In the genomic region with DNA sequence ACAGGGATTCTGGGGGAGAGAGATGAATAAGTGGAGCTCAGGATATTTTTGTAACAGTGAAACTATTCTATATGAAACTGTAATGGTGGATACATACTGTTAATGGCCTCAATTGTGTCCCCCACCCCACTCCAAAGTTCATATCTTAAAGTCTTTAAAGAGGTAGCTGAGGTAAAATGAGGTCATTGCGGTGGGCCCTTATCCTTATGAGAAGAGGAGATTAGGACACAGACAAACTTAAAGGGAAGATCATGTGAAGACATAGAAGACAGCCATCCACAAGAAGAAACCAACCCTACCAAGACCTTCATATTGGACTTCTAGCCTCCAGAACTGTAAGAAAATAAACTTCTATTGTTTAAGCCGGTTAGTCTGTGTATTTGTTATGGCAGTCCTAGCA, we compare ENCODE assay signal across 36 cellular contexts.
"Had no signal": no experiment of that assay in that cellular context is flagged by ENCODE, and none has a peak within 500 bp of the region (broad histone marks: within the 10 kb centered on the region; RNA-seq: fewer than 3 reads in every experiment).

No MANE protein-coding gene starts in this region.

- H3K4me3 Mint-ChIP-seq: activated CD4-positive, alpha-beta memory T cell treated with anti-CD3 and anti-CD28 coated beads for 36 hours; activated CD4-positive, alpha-beta T cell treated with anti-CD3 and anti-CD28 coated beads for 36 hours; activated CD4-positive, alpha-beta T cell treated with anti-CD3 and anti-CD28 coated beads, Interleukin-2, amount 10 ng/mL, durations not matched to agents 24 days and 14 days; activated CD8-positive, alpha-beta memory T cell treated with anti-CD3 and anti-CD28 coated beads, Interleukin-2, amount 10 ng/mL, durations not matched to agents 7 days and 5 days; activated CD8-positive, alpha-beta T cell treated with anti-CD3 and anti-CD28 coated beads, Interleukin-2, amount 10 ng/mL, durations not matched to agents 7 days and 5 days; activated naive CD4-positive, alpha-beta T cell treated with anti-CD3 and anti-CD28 coated beads for 36 hours; activated naive CD4-positive, alpha-beta T cell treated with anti-CD3 and anti-CD28 coated beads, Interleukin-2, amount 50 U/mL, for 24 hours; activated naive CD8-positive, alpha-beta T cell treated with anti-CD3 and anti-CD28 coated beads for 36 hours; activated naive CD8-positive, alpha-beta T cell treated with anti-CD3 and anti-CD28 coated beads, Interleukin-2, amount 50 U/mL, for 24 hours; activated T-helper 1 cell treated with anti-CD3 and anti-CD28 coated beads, Interleukin-12 subunit alpha, Interleukin-12 subunit beta, Interleukin-2, Interleukin-4 antibody, amounts not matched to agents 30 ng/mL and 10 ng/mL and 1 ng/mL, durations not matched to agents 14 hours and 24 hours and 36 hours; effector memory CD8-positive, alpha-beta T cell; T-helper 2 cell treated with Interferon-gamma antibody and Interleukin-4, amounts not matched to agents 5 μg/mL and 100 μg/mL, for 36 hours had no signal

- H3K9me3 Mint-ChIP-seq: activated CD4-positive, alpha-beta memory T cell treated with anti-CD3 and anti-CD28 coated beads for 36 hours; activated CD4-positive, alpha-beta T cell treated with anti-CD3 and anti-CD28 coated beads, Interleukin-2, amount 10 ng/mL, durations not matched to agents 24 days and 14 days; activated naive CD4-positive, alpha-beta T cell treated with anti-CD3 and anti-CD28 coated beads for 36 hours; activated naive CD4-positive, alpha-beta T cell treated with anti-CD3 and anti-CD28 coated beads, Interleukin-2, amount 50 U/mL, for 24 hours; activated naive CD8-positive, alpha-beta T cell treated with anti-CD3 and anti-CD28 coated beads for 36 hours; activated naive CD8-positive, alpha-beta T cell treated with anti-CD3 and anti-CD28 coated beads, Interleukin-2, amount 50 U/mL, for 24 hours; activated T-helper 1 cell treated with anti-CD3 and anti-CD28 coated beads, Interleukin-12 subunit alpha, Interleukin-12 subunit beta, Interleukin-2, Interleukin-4 antibody, amounts not matched to agents 30 ng/mL and 10 ng/mL and 1 ng/mL, durations not matched to agents 14 hours and 24 hours and 36 hours; activated T-helper 2 cell treated with anti-CD3 and anti-CD28 coated beads, Interferon-gamma antibody, Interleukin-2, Interleukin-4, amounts not matched to agents 10 μg/mL and 5 μg/mL and 100 μg/mL, durations not matched to agents 14 hours and 24 hours and 36 hours; effector memory CD8-positive, alpha-beta T cell; T-helper 2 cell treated with Interferon-gamma antibody and Interleukin-4, amounts not matched to agents 5 μg/mL and 100 μg/mL, for 36 hours had no signal

- DNase-seq: activated CD4-positive, alpha-beta memory T cell treated with anti-CD3 and anti-CD28 coated beads for 36 hours; activated CD4-positive, alpha-beta T cell treated with anti-CD3 and anti-CD28 coated beads for 36 hours; activated CD4-positive, alpha-beta T cell treated with anti-CD3 and anti-CD28 coated beads, Interleukin-2, amount 10 ng/mL, durations not matched to agents 24 days and 14 days; activated CD4-positive, CD25-positive, alpha-beta regulatory T cell; activated CD4-positive, CD25-positive, alpha-beta regulatory T cell treated with anti-CD3 and anti-CD28 coated beads, Interleukin-2, amount 50 U/mL, for 72 hours; activated CD8-positive, alpha-beta memory T cell treated with anti-CD3 and anti-CD28 coated beads, Interleukin-2, amount 10 ng/mL, durations not matched to agents 7 days and 5 days; activated CD8-positive, alpha-beta memory T cell treated with anti-CD3 and anti-CD28 coated beads, Interleukin-2, amount 50 U/mL, for 4 hours; activated CD8-positive, alpha-beta T cell treated with anti-CD3 and anti-CD28 coated beads, Interleukin-2, amount 10 ng/mL, durations not matched to agents 7 days and 5 days; activated effector memory CD4-positive, alpha-beta T cell treated with anti-CD3 and anti-CD28 coated beads, Interleukin-2, amount 50 U/mL, for 16 hours; activated naive CD4-positive, alpha-beta T cell treated with anti-CD3 and anti-CD28 coated beads for 36 hours; activated naive CD8-positive, alpha-beta T cell treated with anti-CD3 and anti-CD28 coated beads for 36 hours; activated naive CD8-positive, alpha-beta T cell treated with anti-CD3 and anti-CD28 coated beads, Interleukin-2, amount 50 U/mL, for 24 hours; activated T-cell treated with anti-CD3 and anti-CD28 coated beads, Interleukin-2, amount 50 U/mL, for 1 hour; activated T-cell treated with anti-CD3 and anti-CD28 coated beads, Interleukin-2, amount 50 U/mL, for 48 hours; adrenal gland; amygdala; aorta; body of pancreas; caudate nucleus; cortex of kidney; dermis blood vessel endothelial cell; effector CD4-positive, alpha-beta T cell; effector memory CD8-positive, alpha-beta T cell; erythroblast; foreskin keratinocyte; gastrocnemius medialis; glutamatergic neuron; heart left ventricle; T1000; WERI-Rb-1 had no signal

- H3K27ac ChIP-seq: adrenal gland, body of pancreas, esophagus muscularis mucosa, foreskin keratinocyte, gastrocnemius medialis, heart left ventricle, WERI-Rb-1 had no signal

- FAIRE-seq: colon had no signal

- H3K9me3 ChIP-seq: adrenal gland, body of pancreas, esophagus muscularis mucosa, gastrocnemius medialis, heart left ventricle had no signal

- H3K27me3 Mint-ChIP-seq: activated CD4-positive, alpha-beta memory T cell treated with anti-CD3 and anti-CD28 coated beads for 36 hours; activated CD4-positive, alpha-beta T cell treated with anti-CD3 and anti-CD28 coated beads for 36 hours; activated CD4-positive, alpha-beta T cell treated with anti-CD3 and anti-CD28 coated beads, Interleukin-2, amount 10 ng/mL, durations not matched to agents 24 days and 14 days; activated CD8-positive, alpha-beta memory T cell treated with anti-CD3 and anti-CD28 coated beads, Interleukin-2, amount 10 ng/mL, durations not matched to agents 7 days and 5 days; activated naive CD4-positive, alpha-beta T cell treated with anti-CD3 and anti-CD28 coated beads, Interleukin-2, amount 50 U/mL, for 24 hours; activated naive CD8-positive, alpha-beta T cell treated with anti-CD3 and anti-CD28 coated beads for 36 hours; activated naive CD8-positive, alpha-beta T cell treated with anti-CD3 and anti-CD28 coated beads, Interleukin-2, amount 50 U/mL, for 24 hours; effector memory CD8-positive, alpha-beta T cell had no signal

- H3K27ac Mint-ChIP-seq: activated CD4-positive, alpha-beta memory T cell treated with anti-CD3 and anti-CD28 coated beads for 36 hours; activated CD4-positive, alpha-beta T cell treated with anti-CD3 and anti-CD28 coated beads for 36 hours; activated CD4-positive, alpha-beta T cell treated with anti-CD3 and anti-CD28 coated beads, Interleukin-2, amount 10 ng/mL, durations not matched to agents 24 days and 14 days; activated CD8-positive, alpha-beta memory T cell treated with anti-CD3 and anti-CD28 coated beads, Interleukin-2, amount 10 ng/mL, durations not matched to agents 7 days and 5 days; activated CD8-positive, alpha-beta T cell treated with anti-CD3 and anti-CD28 coated beads, Interleukin-2, amount 10 ng/mL, durations not matched to agents 7 days and 5 days; activated naive CD4-positive, alpha-beta T cell treated with anti-CD3 and anti-CD28 coated beads for 36 hours; activated naive CD4-positive, alpha-beta T cell treated with anti-CD3 and anti-CD28 coated beads, Interleukin-2, amount 50 U/mL, for 24 hours; activated naive CD8-positive, alpha-beta T cell treated with anti-CD3 and anti-CD28 coated beads for 36 hours; activated naive CD8-positive, alpha-beta T cell treated with anti-CD3 and anti-CD28 coated beads, Interleukin-2, amount 50 U/mL, for 24 hours; activated T-helper 1 cell treated with anti-CD3 and anti-CD28 coated beads, Interleukin-12 subunit alpha, Interleukin-12 subunit beta, Interleukin-2, Interleukin-4 antibody, amounts not matched to agents 30 ng/mL and 10 ng/mL and 1 ng/mL, durations not matched to agents 14 hours and 24 hours and 36 hours; activated T-helper 2 cell treated with anti-CD3 and anti-CD28 coated beads, Interferon-gamma antibody, Interleukin-2, Interleukin-4, amounts not matched to agents 10 μg/mL and 5 μg/mL and 100 μg/mL, durations not matched to agents 14 hours and 24 hours and 36 hours; effector memory CD8-positive, alpha-beta T cell; T-helper 2 cell treated with Interferon-gamma antibody and Interleukin-4, amounts not matched to agents 5 μg/mL and 100 μg/mL, for 36 hours had no signal

- H3K4me1 ChIP-seq: adrenal gland, body of pancreas, esophagus muscularis mucosa, foreskin keratinocyte, gastrocnemius medialis, heart left ventricle had no signal

- H3K4me3 ChIP-seq: adrenal gland, body of pancreas, esophagus muscularis mucosa, gastrocnemius medialis, heart left ventricle had no signal

- ATAC-seq: activated CD4-positive, alpha-beta T cell treated with anti-CD3 and anti-CD28 coated beads for 36 hours; activated CD8-positive, alpha-beta memory T cell treated with anti-CD3 and anti-CD28 coated beads, Interleukin-2, amount 10 ng/mL, durations not matched to agents 7 days and 5 days; activated CD8-positive, alpha-beta T cell treated with anti-CD3 and anti-CD28 coated beads, Interleukin-2, amount 10 ng/mL, durations not matched to agents 7 days and 5 days; activated naive CD8-positive, alpha-beta T cell treated with anti-CD3 and anti-CD28 coated beads, Interleukin-2, amount 50 U/mL, for 24 hours; body of pancreas; effector memory CD8-positive, alpha-beta T cell; foreskin keratinocyte; gastrocnemius medialis; heart left ventricle had no signal

- H3K4me1 Mint-ChIP-seq: activated CD8-positive, alpha-beta memory T cell treated with anti-CD3 and anti-CD28 coated beads, Interleukin-2, amount 10 ng/mL, durations not matched to agents 7 days and 5 days had no signal

- H3K27me3 ChIP-seq: adrenal gland, body of pancreas, esophagus muscularis mucosa, foreskin keratinocyte, gastrocnemius medialis, heart left ventricle had no signal
